ENCODE assay signal across 16 cellular contexts in genomic region chr1:229674042-229674441, GRCh38.
"Had no signal": no experiment of that assay in that cellular context is flagged by ENCODE, and none has a peak within 500 bp of the region (broad histone marks: within the 10 kb centered on the region; RNA-seq: fewer than 3 reads in every experiment).

No MANE protein-coding gene starts in this region.

- H3K79me2 ChIP-seq: hepatocyte had no signal

- H3K4me3 Mint-ChIP-seq: endodermal cell; stimulated activated naive CD8-positive, alpha-beta T cell treated with anti-CD3 and anti-CD28 coated beads, Interleukin-15, Interleukin-2, amounts not matched to agents 100 ng/mL and 50 ng/mL, for 24 hours; type B pancreatic cell had no signal

- H3K4me2 ChIP-seq: hepatocyte had no signal

- H3K4me1 ChIP-seq: lower lobe of right lung, suprapubic skin had no signal

- H3K27me3 Mint-ChIP-seq: stimulated activated naive CD8-positive, alpha-beta T cell treated with anti-CD3 and anti-CD28 coated beads, Interleukin-15, Interleukin-2, amounts not matched to agents 100 ng/mL and 50 ng/mL, for 24 hours; type B pancreatic cell had no signal

- H3K27me3 ChIP-seq: brain microvascular endothelial cell, hepatocyte, suprapubic skin had no signal

- H3K4me3 ChIP-seq: hepatocyte, lower lobe of right lung, suprapubic skin had no signal

- DNase-seq: activated CD4-positive, alpha-beta T cell treated with anti-CD3 and anti-CD28 coated beads, Interleukin-2, amount 50 U/mL, for 4 hours; activated CD4-positive, CD25-positive, alpha-beta regulatory T cell treated with anti-CD3 and anti-CD28 coated beads, Interleukin-2, amount 50 U/mL, for 72 hours; activated T-cell treated with anti-CD3 and anti-CD28 coated beads for 4 hours; aorta; brain microvascular endothelial cell; central memory CD4-positive, alpha-beta T cell; endodermal cell; foreskin fibroblast; left cardiac atrium; lower lobe of right lung; retina; T-helper 2 cell had no signal

- H3K9me3 Mint-ChIP-seq: endodermal cell; stimulated activated naive CD8-positive, alpha-beta T cell treated with anti-CD3 and anti-CD28 coated beads, Interleukin-15, Interleukin-2, amounts not matched to agents 100 ng/mL and 50 ng/mL, for 24 hours; type B pancreatic cell had no signal

- H3K9me3 ChIP-seq: lower lobe of right lung, suprapubic skin had no signal

- H3K27ac Mint-ChIP-seq: endodermal cell; stimulated activated naive CD8-positive, alpha-beta T cell treated with anti-CD3 and anti-CD28 coated beads, Interleukin-15, Interleukin-2, amounts not matched to agents 100 ng/mL and 50 ng/mL, for 24 hours; type B pancreatic cell had no signal

- ATAC-seq: left cardiac atrium, lower lobe of right lung had no signal

- H3K4me1 Mint-ChIP-seq: endodermal cell had no signal

- H2AFZ ChIP-seq: hepatocyte had no signal

- H3K36me3 Mint-ChIP-seq: type B pancreatic cell had no signal

- H3K36me3 ChIP-seq: brain microvascular endothelial cell, lower lobe of right lung, suprapubic skin had no signal
